ENCODE assay signal across 2 cellular contexts in genomic region chr12:3116106-3116898, GRCh38.
TF ChIP-seq lines count a peak whose summit lies in the region.

No MANE protein-coding gene starts in this region.

TF ChIP-seq in liver, 16 proteins besides CTCF, POLR2A, EP300 and RAD21:
- TF ChIP-seq YY1 (IDR thresholded peaks at IDR 0.05) (no peak), JUND (IDR thresholded peaks at IDR 0.05) (no peak), GABPA (IDR thresholded peaks at IDR 0.05 in 1 of 2, conservative IDR thresholded peaks at IDR 0.05 in 1 of 2) (no peak), FOXA2 (IDR thresholded peaks at IDR 0.05) (no peak), RXRA (IDR thresholded peaks at IDR 0.05) (no peak), MAX (IDR thresholded peaks at IDR 0.05) (no peak), NR2F2 (IDR thresholded peaks at IDR 0.05) (no peak), FOXA1 (IDR thresholded peaks at IDR 0.05) (no peak), SP1 (IDR thresholded peaks at IDR 0.05) (no peak)

TF ChIP-seq in HepG2, 621 proteins besides CTCF, POLR2A, EP300 and RAD21:
- TF ChIP-seq PBX3 (CRISPR knock-in tag; IDR thresholded peaks at IDR 0.05; ENCODE audit: borderline replicate concordance) (no peak), ZBTB26 (CRISPR knock-in tag; IDR thresholded peaks at IDR 0.05; ENCODE audit: borderline replicate concordance) (no peak), HCFC1 (IDR thresholded peaks at IDR 0.05; ENCODE audit: low read depth, low read length) (no peak), NR2F2 (IDR thresholded peaks at IDR 0.05; ENCODE audit: borderline replicate concordance, low read depth) (no peak), SOX13 (IDR thresholded peaks at IDR 0.05) (no peak), SOX13 (CRISPR knock-in tag; conservative IDR thresholded peaks at IDR 0.05 in 1 of 2, IDR thresholded peaks at IDR 0.05 in 1 of 2) (no peak), ZMYM4 (CRISPR knock-in tag; IDR thresholded peaks at IDR 0.05) (no peak), ZKSCAN5 (CRISPR knock-in tag; IDR thresholded peaks at IDR 0.05) (no peak), TARDBP (CRISPR knock-in tag; IDR thresholded peaks at IDR 0.05) (no peak), SYNCRIP (IDR thresholded peaks at IDR 0.05; ENCODE audit: insufficient read depth, low read depth, low read length) (no peak), MZF1 (CRISPR knock-in tag; IDR thresholded peaks at IDR 0.05; ENCODE audit: borderline replicate concordance) (no peak), ATF5 (CRISPR knock-in tag; IDR thresholded peaks at IDR 0.05; ENCODE audit: low read depth) (no peak), ZBTB3 (CRISPR knock-in tag; IDR thresholded peaks at IDR 0.05; ENCODE audit: borderline replicate concordance, low read depth) (no peak), ZNF549 (CRISPR knock-in tag; IDR thresholded peaks at IDR 0.05) (no peak)
- TF ChIP-seq, protein P1, sequence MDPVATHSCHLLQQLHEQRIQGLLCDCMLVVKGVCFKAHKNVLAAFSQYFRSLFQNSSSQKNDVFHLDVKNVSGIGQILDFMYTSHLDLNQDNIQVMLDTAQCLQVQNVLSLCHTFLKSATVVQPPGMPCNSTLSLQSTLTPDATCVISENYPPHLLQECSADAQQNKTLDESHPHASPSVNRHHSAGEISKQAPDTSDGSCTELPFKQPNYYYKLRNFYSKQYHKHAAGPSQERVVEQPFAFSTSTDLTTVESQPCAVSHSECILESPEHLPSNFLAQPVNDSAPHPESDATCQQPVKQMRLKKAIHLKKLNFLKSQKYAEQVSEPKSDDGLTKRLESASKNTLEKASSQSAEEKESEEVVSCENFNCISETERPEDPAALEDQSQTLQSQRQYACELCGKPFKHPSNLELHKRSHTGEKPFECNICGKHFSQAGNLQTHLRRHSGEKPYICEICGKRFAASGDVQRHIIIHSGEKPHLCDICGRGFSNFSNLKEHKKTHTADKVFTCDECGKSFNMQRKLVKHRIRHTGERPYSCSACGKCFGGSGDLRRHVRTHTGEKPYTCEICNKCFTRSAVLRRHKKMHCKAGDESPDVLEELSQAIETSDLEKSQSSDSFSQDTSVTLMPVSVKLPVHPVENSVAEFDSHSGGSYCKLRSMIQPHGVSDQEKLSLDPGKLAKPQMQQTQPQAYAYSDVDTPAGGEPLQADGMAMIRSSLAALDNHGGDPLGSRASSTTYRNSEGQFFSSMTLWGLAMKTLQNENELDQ (CRISPR knock-in tag; IDR thresholded peaks at IDR 0.05; ENCODE audit: borderline replicate concordance) = no peak
- TF ChIP-seq, protein P2, sequence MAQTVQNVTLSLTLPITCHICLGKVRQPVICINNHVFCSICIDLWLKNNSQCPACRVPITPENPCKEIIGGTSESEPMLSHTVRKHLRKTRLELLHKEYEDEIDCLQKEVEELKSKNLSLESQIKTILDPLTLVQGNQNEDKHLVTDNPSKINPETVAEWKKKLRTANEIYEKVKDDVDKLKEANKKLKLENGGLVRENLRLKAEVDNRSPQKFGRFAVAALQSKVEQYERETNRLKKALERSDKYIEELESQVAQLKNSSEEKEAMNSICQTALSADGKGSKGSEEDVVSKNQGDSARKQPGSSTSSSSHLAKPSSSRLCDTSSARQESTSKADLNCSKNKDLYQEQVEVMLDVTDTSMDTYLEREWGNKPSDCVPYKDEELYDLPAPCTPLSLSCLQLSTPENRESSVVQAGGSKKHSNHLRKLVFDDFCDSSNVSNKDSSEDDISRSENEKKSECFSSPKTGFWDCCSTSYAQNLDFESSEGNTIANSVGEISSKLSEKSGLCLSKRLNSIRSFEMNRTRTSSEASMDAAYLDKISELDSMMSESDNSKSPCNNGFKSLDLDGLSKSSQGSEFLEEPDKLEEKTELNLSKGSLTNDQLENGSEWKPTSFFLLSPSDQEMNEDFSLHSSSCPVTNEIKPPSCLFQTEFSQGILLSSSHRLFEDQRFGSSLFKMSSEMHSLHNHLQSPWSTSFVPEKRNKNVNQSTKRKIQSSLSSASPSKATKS (CRISPR knock-in tag; IDR thresholded peaks at IDR 0.05) = no peak
- TF ChIP-seq, protein P3, sequence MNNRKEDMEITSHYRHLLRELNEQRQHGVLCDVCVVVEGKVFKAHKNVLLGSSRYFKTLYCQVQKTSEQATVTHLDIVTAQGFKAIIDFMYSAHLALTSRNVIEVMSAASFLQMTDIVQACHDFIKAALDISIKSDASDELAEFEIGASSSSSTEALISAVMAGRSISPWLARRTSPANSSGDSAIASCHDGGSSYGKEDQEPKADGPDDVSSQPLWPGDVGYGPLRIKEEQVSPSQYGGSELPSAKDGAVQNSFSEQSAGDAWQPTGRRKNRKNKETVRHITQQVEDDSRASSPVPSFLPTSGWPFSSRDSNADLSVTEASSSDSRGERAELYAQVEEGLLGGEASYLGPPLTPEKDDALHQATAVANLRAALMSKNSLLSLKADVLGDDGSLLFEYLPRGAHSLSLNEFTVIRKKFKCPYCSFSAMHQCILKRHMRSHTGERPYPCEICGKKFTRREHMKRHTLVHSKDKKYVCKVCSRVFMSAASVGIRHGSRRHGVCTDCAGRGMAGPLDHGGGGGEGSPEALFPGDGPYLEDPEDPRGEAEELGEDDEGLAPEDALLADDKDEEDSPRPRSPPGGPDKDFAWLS (CRISPR knock-in tag; IDR thresholded peaks at IDR 0.05; ENCODE audit: borderline replicate concordance) = no peak
